8 cellular contexts compared by ENCODE assay signal in genomic region chr7:98869374-98870070, GRCh38. TPM values are rescaled to one million over a fixed set of nuclear protein-coding genes. Genes with fewer than 3 reads are reported as not detected.
DNase-seq lines count a peak whose midpoint lies in the region; ATAC-seq and TF ChIP-seq lines count a peak whose summit lies in the region.

Gene TMEM130, minus strand, starts transcription at chr7:98870014. Its CDS starts 153 bp downstream, at chr7:98869861.

- intact Hi-C loops in PC-9 (cut with micrococcal nuclease; ENCODE audit: unreplicated experiment) = loop anchor here (5.0 to 10.0 kb wide), 2 partner anchors 515 to 587 kb away; partner anchors contain the start of gene BRI3
- intact Hi-C loops in posterior vena cava (cut with DNase I) = loop anchor here in 1 of 2 donors (2.0 kb wide), 1 partner anchor 43 kb away; no protein-coding TSS in a partner anchor
- intact Hi-C loops in Caco-2 (cut with micrococcal nuclease; ENCODE audit: unreplicated experiment) = no loop called here

- H3K9me2 ChIP-seq in PC-9 (ENCODE audit: insufficient read depth) = no peaks in the 10 kb centered on the region

- no peak within 1 kb of the TSS for H3K4me3 ChIP-seq in PC-9
- H3K4me3 ChIP-seq in Caco-2 (ENCODE audit: low read depth, low read length) = no peak within 1 kb of the TSS

- no peaks in the 10 kb centered on the region for H3K9me3 Mint-ChIP-seq in Caco-2 (ENCODE audit: unreplicated experiment)

- BruUV-seq in PC-9 (replicated peaks; lab: Mats Ljungman, UMichigan) (no TSS peak), Caco-2 (replicated peaks; lab: Mats Ljungman, UMichigan) (no TSS peak)

- H3K4me3 Mint-ChIP-seq in Caco-2 (ENCODE audit: unreplicated experiment) = no peak within 1 kb of the TSS

- H3K9me3 ChIP-seq in PC-9 (ENCODE audit: insufficient read depth, low read depth) (no peaks in the 10 kb centered on the region), Caco-2 (no peaks in the 10 kb centered on the region)

- DNase-seq in PC-9 (no peak), posterior vena cava (ENCODE audit: low spot score) (peak; percentile 74), NCI-H510A (lab: John Stamatoyannopoulos, UW) (no peak), Caco-2 (no peak)

- no peaks in the 10 kb centered on the region for H3K79me2 ChIP-seq in PC-9 (ENCODE audit: low read depth)

- no peaks in the 10 kb centered on the region for H3K27me3 Mint-ChIP-seq in Caco-2 (ENCODE audit: insufficient read depth, unreplicated experiment)

- no peaks in the 10 kb centered on the region for H3K27me3 ChIP-seq in PC-9 (ENCODE audit: insufficient read depth, low read depth)
- H3K27me3 ChIP-seq in Caco-2 (replicated peaks; ENCODE audit: control insufficient read depth, insufficient read depth, low read length) = no peaks in the 10 kb centered on the region

- no peaks in the 10 kb centered on the region for H4K20me1 ChIP-seq in PC-9 (ENCODE audit: insufficient read depth)

- POLR2A ChIA-PET in PC-9 (lab: Charles Lee; ENCODE audit: unreplicated experiment) = no interaction called here
- POLR2A ChIA-PET in Caco-2 (lab: Charles Lee) = no interaction called here

- ATAC-seq in GM18511 (IDR thresholded peaks at IDR 0.05; ENCODE audit: unreplicated experiment) (peak; percentile 12), esophagus mucosa (peak; percentile 39), GM18861 (IDR thresholded peaks at IDR 0.05; ENCODE audit: unreplicated experiment) (no peak), GM19328 (IDR thresholded peaks at IDR 0.05; ENCODE audit: unreplicated experiment) (no peak)

- H3K4me1 Mint-ChIP-seq in Caco-2 (ENCODE audit: low read depth, unreplicated experiment) = no peaks in the 10 kb centered on the region

- H2AFZ ChIP-seq in PC-9 = no peak within 1 kb of the TSS

- no peak within 1 kb of the TSS for H3K27ac Mint-ChIP-seq in Caco-2 (ENCODE audit: unreplicated experiment)

- peak within 1 kb of the TSS; percentile 53 for H3K4me2 ChIP-seq in PC-9

- peaks cover 16% of the 10 kb centered on the region for H3K4me1 ChIP-seq in PC-9 (replicated peaks; ENCODE audit: insufficient read depth)
- H3K4me1 ChIP-seq in Caco-2 = peaks cover 11% of the 10 kb centered on the region

- CTCF ChIA-PET in PC-9 (lab: Charles Lee) = interaction anchor here (0.6 kb wide), 1 partner anchor 438 kb away, joined by 4 read pairs; no protein-coding TSS in a partner anchor
- CTCF ChIA-PET in Caco-2 (lab: Charles Lee) = no interaction called here

- peaks cover 13% of the 10 kb centered on the region; the same call in 1 of the 2 replicates for H3F3A ChIP-seq in PC-9 (ENCODE audit: insufficient read depth, low read depth)

- no peaks in the 10 kb centered on the region for H3K36me3 Mint-ChIP-seq in Caco-2 (ENCODE audit: insufficient read depth, unreplicated experiment)

- TF ChIP-seq CTCF in PC-9 (conservative IDR thresholded peaks at IDR 0.05) (no peak), Caco-2 (IDR thresholded peaks at IDR 0.05; ENCODE audit: insufficient read depth in 1 of 2, low read depth in 1 of 2, low read length in 1 of 2, severe bottlenecking in 1 of 2, unreplicated experiment in 1 of 2) (no peak)

- H3K36me3 ChIP-seq in PC-9 (ENCODE audit: low read depth) (no peaks in the 10 kb centered on the region), Caco-2 (ENCODE audit: control insufficient read depth, insufficient read depth, low read length) (no peaks in the 10 kb centered on the region)

- H3K27ac ChIP-seq in PC-9 = no peak within 1 kb of the TSS

RNA-seq across cellular contexts. Expression of gene TMEM130, which starts in this region (rescaled TPM):
- total RNA-seq in PC-9 (2021) (2.1 and 3.8 TPM in 2 replicates), esophagus mucosa (not detected), posterior vena cava (1 to 10 TPM in 1 of 2 donors, under 1 TPM in 1; 0.62 to 1.6 TPM), Caco-2 (2022) (not detected in 2 replicates)

Comparison
In these comparisons a context has a peak if more than half of its experiments do, and no peak if none do; other contexts are left out.
1. Peak in ATAC-seq in esophagus mucosa; RNA of the gene not detected or under 1 TPM.